1 cellular context compared by ENCODE assay signal in genomic region chr1:220300442-220301121, GRCh38.
TF ChIP-seq lines count a peak whose summit lies in the region.

No MANE protein-coding gene starts in this region.

TF ChIP-seq in K562, 482 proteins besides CTCF, POLR2A, EP300 and RAD21 (continued from another document and continues in another):
- TF ChIP-seq, protein P1, sequence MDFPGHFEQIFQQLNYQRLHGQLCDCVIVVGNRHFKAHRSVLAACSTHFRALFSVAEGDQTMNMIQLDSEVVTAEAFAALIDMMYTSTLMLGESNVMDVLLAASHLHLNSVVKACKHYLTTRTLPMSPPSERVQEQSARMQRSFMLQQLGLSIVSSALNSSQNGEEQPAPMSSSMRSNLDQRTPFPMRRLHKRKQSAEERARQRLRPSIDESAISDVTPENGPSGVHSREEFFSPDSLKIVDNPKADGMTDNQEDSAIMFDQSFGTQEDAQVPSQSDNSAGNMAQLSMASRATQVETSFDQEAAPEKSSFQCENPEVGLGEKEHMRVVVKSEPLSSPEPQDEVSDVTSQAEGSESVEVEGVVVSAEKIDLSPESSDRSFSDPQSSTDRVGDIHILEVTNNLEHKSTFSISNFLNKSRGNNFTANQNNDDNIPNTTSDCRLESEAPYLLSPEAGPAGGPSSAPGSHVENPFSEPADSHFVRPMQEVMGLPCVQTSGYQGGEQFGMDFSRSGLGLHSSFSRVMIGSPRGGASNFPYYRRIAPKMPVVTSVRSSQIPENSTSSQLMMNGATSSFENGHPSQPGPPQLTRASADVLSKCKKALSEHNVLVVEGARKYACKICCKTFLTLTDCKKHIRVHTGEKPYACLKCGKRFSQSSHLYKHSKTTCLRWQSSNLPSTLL (IDR thresholded peaks at IDR 0.05) = no peak
- TF ChIP-seq MECOM (CRISPR knock-in tag; IDR thresholded peaks at IDR 0.05) (no peak), PHF21A (IDR thresholded peaks at IDR 0.05; ENCODE audit: borderline replicate concordance, low read depth) (no peak), ZKSCAN3 (CRISPR knock-in tag; IDR thresholded peaks at IDR 0.05) (no peak), ZNF75A (CRISPR knock-in tag; IDR thresholded peaks at IDR 0.05) (no peak), PATZ1 (CRISPR knock-in tag; IDR thresholded peaks at IDR 0.05; ENCODE audit: borderline replicate concordance) (no peak), ZNF384 (IDR thresholded peaks at IDR 0.05; ENCODE audit: low read depth, low read length) (no peak), RBM22 (IDR thresholded peaks at IDR 0.05; ENCODE audit: low read depth, low read length, poor library complexity, severe bottlenecking) (no peak), THRB (CRISPR knock-in tag; conservative IDR thresholded peaks at IDR 0.05) (no peak), YBX1 (IDR thresholded peaks at IDR 0.05) (no peak), ZNF644 (tag; IDR thresholded peaks at IDR 0.05; ENCODE audit: low read depth) (no peak; the same call in none of the 2 replicates), GTF2E2 (tag; IDR thresholded peaks at IDR 0.05) (0 out of 2 replicates have a peak, but pooled peaks have one; percentile 42), POLR2G (IDR thresholded peaks at IDR 0.05; ENCODE audit: low read depth, low read length) (peak; percentile 49; the same call in 1 of the 2 replicates), ZNF79 (CRISPR knock-in tag; IDR thresholded peaks at IDR 0.05; ENCODE audit: low read depth) (no peak), NR2C1 (IDR thresholded peaks at IDR 0.05) (no peak), NR2C1 (tag; IDR thresholded peaks at IDR 0.05) (no peak), ZKSCAN1 (IDR thresholded peaks at IDR 0.05; ENCODE audit: low read depth, low read length) (no peak), ZBTB9 (CRISPR knock-in tag; IDR thresholded peaks at IDR 0.05) (no peak), EZH2 (IDR thresholded peaks at IDR 0.05; ENCODE audit: borderline replicate concordance, low read depth, low read length) (no peak), ETV5 (CRISPR knock-in tag; IDR thresholded peaks at IDR 0.05; ENCODE audit: low read depth) (peak; percentile 43; the same call in 1 of the 2 replicates), FUS (optimal IDR thresholded peaks at IDR 0.05; ENCODE audit: low read depth, low read length) (no peak), ZNF699 (CRISPR knock-in tag; IDR thresholded peaks at IDR 0.05; ENCODE audit: insufficient replicate concordance) (no peak), ZNF551 (CRISPR knock-in tag; IDR thresholded peaks at IDR 0.05) (no peak)
- TF ChIP-seq, protein P2, sequence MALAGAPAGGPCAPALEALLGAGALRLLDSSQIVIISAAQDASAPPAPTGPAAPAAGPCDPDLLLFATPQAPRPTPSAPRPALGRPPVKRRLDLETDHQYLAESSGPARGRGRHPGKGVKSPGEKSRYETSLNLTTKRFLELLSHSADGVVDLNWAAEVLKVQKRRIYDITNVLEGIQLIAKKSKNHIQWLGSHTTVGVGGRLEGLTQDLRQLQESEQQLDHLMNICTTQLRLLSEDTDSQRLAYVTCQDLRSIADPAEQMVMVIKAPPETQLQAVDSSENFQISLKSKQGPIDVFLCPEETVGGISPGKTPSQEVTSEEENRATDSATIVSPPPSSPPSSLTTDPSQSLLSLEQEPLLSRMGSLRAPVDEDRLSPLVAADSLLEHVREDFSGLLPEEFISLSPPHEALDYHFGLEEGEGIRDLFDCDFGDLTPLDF (CRISPR knock-in tag; IDR thresholded peaks at IDR 0.05) = no peak
- TF ChIP-seq, protein P3, sequence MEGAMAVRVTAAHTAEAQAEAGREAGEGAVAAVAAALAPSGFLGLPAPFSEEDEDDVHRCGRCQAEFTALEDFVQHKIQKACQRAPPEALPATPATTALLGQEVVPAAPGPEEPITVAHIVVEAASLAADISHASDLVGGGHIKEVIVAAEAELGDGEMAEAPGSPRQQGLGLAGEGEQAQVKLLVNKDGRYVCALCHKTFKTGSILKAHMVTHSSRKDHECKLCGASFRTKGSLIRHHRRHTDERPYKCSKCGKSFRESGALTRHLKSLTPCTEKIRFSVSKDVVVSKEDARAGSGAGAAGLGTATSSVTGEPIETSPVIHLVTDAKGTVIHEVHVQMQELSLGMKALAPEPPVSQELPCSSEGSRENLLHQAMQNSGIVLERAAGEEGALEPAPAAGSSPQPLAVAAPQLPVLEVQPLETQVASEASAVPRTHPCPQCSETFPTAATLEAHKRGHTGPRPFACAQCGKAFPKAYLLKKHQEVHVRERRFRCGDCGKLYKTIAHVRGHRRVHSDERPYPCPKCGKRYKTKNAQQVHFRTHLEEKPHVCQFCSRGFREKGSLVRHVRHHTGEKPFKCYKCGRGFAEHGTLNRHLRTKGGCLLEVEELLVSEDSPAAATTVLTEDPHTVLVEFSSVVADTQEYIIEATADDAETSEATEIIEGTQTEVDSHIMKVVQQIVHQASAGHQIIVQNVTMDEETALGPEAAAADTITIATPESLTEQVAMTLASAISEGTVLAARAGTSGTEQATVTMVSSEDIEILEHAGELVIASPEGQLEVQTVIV (CRISPR knock-in tag; IDR thresholded peaks at IDR 0.05; ENCODE audit: borderline replicate concordance) = no peak
- TF ChIP-seq, protein P4, sequence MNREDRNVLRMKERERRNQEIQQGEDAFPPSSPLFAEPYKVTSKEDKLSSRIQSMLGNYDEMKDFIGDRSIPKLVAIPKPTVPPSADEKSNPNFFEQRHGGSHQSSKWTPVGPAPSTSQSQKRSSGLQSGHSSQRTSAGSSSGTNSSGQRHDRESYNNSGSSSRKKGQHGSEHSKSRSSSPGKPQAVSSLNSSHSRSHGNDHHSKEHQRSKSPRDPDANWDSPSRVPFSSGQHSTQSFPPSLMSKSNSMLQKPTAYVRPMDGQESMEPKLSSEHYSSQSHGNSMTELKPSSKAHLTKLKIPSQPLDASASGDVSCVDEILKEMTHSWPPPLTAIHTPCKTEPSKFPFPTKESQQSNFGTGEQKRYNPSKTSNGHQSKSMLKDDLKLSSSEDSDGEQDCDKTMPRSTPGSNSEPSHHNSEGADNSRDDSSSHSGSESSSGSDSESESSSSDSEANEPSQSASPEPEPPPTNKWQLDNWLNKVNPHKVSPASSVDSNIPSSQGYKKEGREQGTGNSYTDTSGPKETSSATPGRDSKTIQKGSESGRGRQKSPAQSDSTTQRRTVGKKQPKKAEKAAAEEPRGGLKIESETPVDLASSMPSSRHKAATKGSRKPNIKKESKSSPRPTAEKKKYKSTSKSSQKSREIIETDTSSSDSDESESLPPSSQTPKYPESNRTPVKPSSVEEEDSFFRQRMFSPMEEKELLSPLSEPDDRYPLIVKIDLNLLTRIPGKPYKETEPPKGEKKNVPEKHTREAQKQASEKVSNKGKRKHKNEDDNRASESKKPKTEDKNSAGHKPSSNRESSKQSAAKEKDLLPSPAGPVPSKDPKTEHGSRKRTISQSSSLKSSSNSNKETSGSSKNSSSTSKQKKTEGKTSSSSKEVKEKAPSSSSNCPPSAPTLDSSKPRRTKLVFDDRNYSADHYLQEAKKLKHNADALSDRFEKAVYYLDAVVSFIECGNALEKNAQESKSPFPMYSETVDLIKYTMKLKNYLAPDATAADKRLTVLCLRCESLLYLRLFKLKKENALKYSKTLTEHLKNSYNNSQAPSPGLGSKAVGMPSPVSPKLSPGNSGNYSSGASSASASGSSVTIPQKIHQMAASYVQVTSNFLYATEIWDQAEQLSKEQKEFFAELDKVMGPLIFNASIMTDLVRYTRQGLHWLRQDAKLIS (CRISPR knock-in tag; IDR thresholded peaks at IDR 0.05) = no peak
- TF ChIP-seq, protein P5, sequence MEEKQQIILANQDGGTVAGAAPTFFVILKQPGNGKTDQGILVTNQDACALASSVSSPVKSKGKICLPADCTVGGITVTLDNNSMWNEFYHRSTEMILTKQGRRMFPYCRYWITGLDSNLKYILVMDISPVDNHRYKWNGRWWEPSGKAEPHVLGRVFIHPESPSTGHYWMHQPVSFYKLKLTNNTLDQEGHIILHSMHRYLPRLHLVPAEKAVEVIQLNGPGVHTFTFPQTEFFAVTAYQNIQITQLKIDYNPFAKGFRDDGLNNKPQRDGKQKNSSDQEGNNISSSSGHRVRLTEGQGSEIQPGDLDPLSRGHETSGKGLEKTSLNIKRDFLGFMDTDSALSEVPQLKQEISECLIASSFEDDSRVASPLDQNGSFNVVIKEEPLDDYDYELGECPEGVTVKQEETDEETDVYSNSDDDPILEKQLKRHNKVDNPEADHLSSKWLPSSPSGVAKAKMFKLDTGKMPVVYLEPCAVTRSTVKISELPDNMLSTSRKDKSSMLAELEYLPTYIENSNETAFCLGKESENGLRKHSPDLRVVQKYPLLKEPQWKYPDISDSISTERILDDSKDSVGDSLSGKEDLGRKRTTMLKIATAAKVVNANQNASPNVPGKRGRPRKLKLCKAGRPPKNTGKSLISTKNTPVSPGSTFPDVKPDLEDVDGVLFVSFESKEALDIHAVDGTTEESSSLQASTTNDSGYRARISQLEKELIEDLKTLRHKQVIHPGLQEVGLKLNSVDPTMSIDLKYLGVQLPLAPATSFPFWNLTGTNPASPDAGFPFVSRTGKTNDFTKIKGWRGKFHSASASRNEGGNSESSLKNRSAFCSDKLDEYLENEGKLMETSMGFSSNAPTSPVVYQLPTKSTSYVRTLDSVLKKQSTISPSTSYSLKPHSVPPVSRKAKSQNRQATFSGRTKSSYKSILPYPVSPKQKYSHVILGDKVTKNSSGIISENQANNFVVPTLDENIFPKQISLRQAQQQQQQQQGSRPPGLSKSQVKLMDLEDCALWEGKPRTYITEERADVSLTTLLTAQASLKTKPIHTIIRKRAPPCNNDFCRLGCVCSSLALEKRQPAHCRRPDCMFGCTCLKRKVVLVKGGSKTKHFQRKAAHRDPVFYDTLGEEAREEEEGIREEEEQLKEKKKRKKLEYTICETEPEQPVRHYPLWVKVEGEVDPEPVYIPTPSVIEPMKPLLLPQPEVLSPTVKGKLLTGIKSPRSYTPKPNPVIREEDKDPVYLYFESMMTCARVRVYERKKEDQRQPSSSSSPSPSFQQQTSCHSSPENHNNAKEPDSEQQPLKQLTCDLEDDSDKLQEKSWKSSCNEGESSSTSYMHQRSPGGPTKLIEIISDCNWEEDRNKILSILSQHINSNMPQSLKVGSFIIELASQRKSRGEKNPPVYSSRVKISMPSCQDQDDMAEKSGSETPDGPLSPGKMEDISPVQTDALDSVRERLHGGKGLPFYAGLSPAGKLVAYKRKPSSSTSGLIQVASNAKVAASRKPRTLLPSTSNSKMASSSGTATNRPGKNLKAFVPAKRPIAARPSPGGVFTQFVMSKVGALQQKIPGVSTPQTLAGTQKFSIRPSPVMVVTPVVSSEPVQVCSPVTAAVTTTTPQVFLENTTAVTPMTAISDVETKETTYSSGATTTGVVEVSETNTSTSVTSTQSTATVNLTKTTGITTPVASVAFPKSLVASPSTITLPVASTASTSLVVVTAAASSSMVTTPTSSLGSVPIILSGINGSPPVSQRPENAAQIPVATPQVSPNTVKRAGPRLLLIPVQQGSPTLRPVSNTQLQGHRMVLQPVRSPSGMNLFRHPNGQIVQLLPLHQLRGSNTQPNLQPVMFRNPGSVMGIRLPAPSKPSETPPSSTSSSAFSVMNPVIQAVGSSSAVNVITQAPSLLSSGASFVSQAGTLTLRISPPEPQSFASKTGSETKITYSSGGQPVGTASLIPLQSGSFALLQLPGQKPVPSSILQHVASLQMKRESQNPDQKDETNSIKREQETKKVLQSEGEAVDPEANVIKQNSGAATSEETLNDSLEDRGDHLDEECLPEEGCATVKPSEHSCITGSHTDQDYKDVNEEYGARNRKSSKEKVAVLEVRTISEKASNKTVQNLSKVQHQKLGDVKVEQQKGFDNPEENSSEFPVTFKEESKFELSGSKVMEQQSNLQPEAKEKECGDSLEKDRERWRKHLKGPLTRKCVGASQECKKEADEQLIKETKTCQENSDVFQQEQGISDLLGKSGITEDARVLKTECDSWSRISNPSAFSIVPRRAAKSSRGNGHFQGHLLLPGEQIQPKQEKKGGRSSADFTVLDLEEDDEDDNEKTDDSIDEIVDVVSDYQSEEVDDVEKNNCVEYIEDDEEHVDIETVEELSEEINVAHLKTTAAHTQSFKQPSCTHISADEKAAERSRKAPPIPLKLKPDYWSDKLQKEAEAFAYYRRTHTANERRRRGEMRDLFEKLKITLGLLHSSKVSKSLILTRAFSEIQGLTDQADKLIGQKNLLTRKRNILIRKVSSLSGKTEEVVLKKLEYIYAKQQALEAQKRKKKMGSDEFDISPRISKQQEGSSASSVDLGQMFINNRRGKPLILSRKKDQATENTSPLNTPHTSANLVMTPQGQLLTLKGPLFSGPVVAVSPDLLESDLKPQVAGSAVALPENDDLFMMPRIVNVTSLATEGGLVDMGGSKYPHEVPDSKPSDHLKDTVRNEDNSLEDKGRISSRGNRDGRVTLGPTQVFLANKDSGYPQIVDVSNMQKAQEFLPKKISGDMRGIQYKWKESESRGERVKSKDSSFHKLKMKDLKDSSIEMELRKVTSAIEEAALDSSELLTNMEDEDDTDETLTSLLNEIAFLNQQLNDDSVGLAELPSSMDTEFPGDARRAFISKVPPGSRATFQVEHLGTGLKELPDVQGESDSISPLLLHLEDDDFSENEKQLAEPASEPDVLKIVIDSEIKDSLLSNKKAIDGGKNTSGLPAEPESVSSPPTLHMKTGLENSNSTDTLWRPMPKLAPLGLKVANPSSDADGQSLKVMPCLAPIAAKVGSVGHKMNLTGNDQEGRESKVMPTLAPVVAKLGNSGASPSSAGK (IDR thresholded peaks at IDR 0.05) = peak; percentile 68
